Comparison of ENCODE assay signal across 1 cellular context in genomic region chr21:15065381-15066230, GRCh38.
TF ChIP-seq lines count a peak whose summit lies in the region.

No MANE protein-coding gene starts in this region.

TF ChIP-seq in HepG2, 621 proteins besides CTCF, POLR2A, EP300 and RAD21 (continued from another document):
- TF ChIP-seq ARID4A (CRISPR knock-in tag; IDR thresholded peaks at IDR 0.05; ENCODE audit: borderline replicate concordance) (0 out of 2 replicates have a peak, but pooled peaks have one; percentile 27), ZSCAN5A (CRISPR knock-in tag; IDR thresholded peaks at IDR 0.05; ENCODE audit: borderline replicate concordance) (no peak), SATB2 (CRISPR knock-in tag; IDR thresholded peaks at IDR 0.05) (no peak), ZNF546 (CRISPR knock-in tag; conservative IDR thresholded peaks at IDR 0.05) (no peak), MAZ (IDR thresholded peaks at IDR 0.05; ENCODE audit: borderline replicate concordance, low read depth, low read length) (no peak), MAZ (CRISPR knock-in tag; IDR thresholded peaks at IDR 0.05; ENCODE audit: low read depth) (peak; percentile 27; the same call in 1 of the 2 replicates), PATZ1 (CRISPR knock-in tag; IDR thresholded peaks at IDR 0.05) (peak; percentile 91), ZNF83 (CRISPR knock-in tag; IDR thresholded peaks at IDR 0.05; ENCODE audit: borderline replicate concordance) (0 out of 2 replicates have a peak, but pooled peaks have one; percentile 7), PRDM10 (CRISPR knock-in tag; IDR thresholded peaks at IDR 0.05; ENCODE audit: low read depth) (no peak), KDM2A (CRISPR knock-in tag; IDR thresholded peaks at IDR 0.05; ENCODE audit: borderline replicate concordance, low read depth) (0 out of 2 replicates have a peak, but pooled peaks have one; percentile 25), PITX1 (CRISPR knock-in tag; IDR thresholded peaks at IDR 0.05) (peak; percentile 79; the same call in 1 of the 2 replicates), ZZZ3 (CRISPR knock-in tag; IDR thresholded peaks at IDR 0.05; ENCODE audit: borderline replicate concordance) (no peak), POLR2G (IDR thresholded peaks at IDR 0.05; ENCODE audit: low read depth, low read length) (peak; percentile 30), ZNF841 (CRISPR knock-in tag; IDR thresholded peaks at IDR 0.05; ENCODE audit: borderline replicate concordance) (no peak), REST (IDR thresholded peaks at IDR 0.05; ENCODE audit: borderline replicate concordance in 1 of 2, low read depth in 1 of 2, low read length in 2 of 2) (peak in 1 of 2 experiments; percentile 23; a peak in 3 of 4 replicates), ZNF598 (CRISPR knock-in tag; IDR thresholded peaks at IDR 0.05; ENCODE audit: borderline replicate concordance) (0 out of 2 replicates have a peak, but pooled peaks have one; percentile 9), GATAD1 (CRISPR knock-in tag; IDR thresholded peaks at IDR 0.05) (0 out of 2 replicates have a peak, but pooled peaks have one; percentile 10), SP4 (CRISPR knock-in tag; IDR thresholded peaks at IDR 0.05) (no peak; the same call in 1 of the 2 replicates), RBM39 (IDR thresholded peaks at IDR 0.05; ENCODE audit: low read depth, low read length, poor library complexity, severe bottlenecking) (peak; percentile 6), ZNF740 (CRISPR knock-in tag; IDR thresholded peaks at IDR 0.05) (peak; percentile 39; the same call in 1 of the 2 replicates), PHB2 (IDR thresholded peaks at IDR 0.05; ENCODE audit: partially characterized antibody) (no peak), TFE3 (CRISPR knock-in tag; IDR thresholded peaks at IDR 0.05) (no peak), POGZ (CRISPR knock-in tag; IDR thresholded peaks at IDR 0.05) (0 out of 2 replicates have a peak, but pooled peaks have one; percentile 4), AGO2 (optimal IDR thresholded peaks at IDR 0.05; ENCODE audit: low read depth, low read length) (peak; percentile 16), HDAC2 (CRISPR knock-in tag; IDR thresholded peaks at IDR 0.05) (0 out of 2 replicates have a peak, but pooled peaks have one; percentile 18), ZFP36 (IDR thresholded peaks at IDR 0.05; ENCODE audit: borderline replicate concordance, low read depth, low read length, partially characterized antibody) (no peak), ZNF652 (CRISPR knock-in tag; IDR thresholded peaks at IDR 0.05; ENCODE audit: borderline replicate concordance, low read depth) (peak; percentile 47; the same call in 1 of the 2 replicates), POLR2AphosphoS5 (IDR thresholded peaks at IDR 0.05; ENCODE audit: low read depth, low read length) (peak; percentile 57; the same call in 1 of the 2 replicates), HNRNPLL (IDR thresholded peaks at IDR 0.05; ENCODE audit: low read depth, low read length, poor library complexity, severe bottlenecking) (peak; percentile 10)
